8 cellular contexts compared by ENCODE assay signal in the genomic region with DNA sequence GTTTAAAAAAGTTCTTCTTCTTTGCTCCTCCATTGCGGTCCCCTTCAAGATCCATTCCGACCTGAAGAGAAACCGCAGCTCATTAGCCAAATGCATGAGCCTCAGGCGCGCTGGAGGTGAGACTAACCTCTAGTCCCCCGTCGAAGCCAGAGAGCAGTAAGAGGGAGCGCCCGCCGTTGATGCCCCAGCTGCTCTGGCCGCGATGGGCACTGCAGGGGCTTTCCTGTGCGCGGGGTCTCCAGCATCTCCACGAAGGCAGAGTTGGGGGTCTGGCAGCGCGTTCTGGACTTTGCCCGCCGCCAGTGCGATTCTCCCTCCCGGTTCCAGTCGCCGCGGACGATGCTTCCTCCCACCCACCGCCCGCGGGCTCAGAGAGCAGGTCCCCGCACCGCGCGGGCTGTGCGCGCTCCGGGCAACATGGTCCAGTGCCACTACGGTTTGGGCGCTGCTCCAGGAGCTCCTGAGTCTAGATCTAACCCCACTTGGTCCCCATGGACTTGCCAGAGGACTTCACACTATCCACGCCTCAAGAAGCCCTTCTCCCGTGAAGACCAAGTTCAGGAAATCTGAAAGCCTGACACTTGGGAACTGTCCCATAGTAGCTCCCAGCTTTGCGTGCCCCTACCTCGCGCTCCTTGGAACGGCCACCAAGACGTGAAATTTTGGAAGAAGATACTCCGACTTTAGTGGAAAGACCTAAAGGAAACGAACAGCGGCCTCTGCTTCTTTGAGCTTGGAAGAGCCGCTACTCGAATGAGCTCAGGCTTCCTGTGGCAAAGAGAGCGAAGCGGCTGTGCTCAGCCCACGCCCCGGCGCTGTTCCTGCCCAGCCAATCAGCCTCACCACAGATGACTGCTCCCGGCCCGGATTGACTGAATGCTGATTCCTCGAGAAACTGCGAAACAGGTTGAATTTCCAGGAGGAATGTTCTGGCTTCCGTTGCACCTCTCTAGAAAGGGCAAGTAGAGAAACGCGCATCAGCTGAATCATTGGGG. TPM values are rescaled to one million over a fixed set of nuclear protein-coding genes. Genes with fewer than 3 reads are reported as not detected.
A peak's percentile ranks its signal among the peaks of the same experiment; 100 is the strongest.
DNase-seq lines count a peak whose midpoint lies in the region; ATAC-seq and TF ChIP-seq lines count a peak whose summit lies in the region.

A gene (minus strand): TSS at position 755 of the 995 bp plus-strand sequence. CDS start 700 bp downstream, at position 55.

- H3K9me3 ChIP-seq in liver (ENCODE audit: control insufficient read depth in 4 of 4, low read length in 3 of 4), result no peaks in the 10 kb centered on the region

- H3K4me1 Mint-ChIP-seq in activated CD4-positive, alpha-beta T cell treated with anti-CD3 and anti-CD28 coated beads, Interleukin-2, amount 10 ng/mL, durations not matched to agents 7 days and 5 days, result peaks cover 29% of the 10 kb centered on the region

- POLR2A ChIA-PET in activated CD4-positive, alpha-beta T cell treated with anti-CD3 and anti-CD28 coated beads, Interleukin-2, amount 10 ng/mL, durations not matched to agents 7 days and 5 days (lab: Charles Lee), result interaction anchor here (0.6 to 0.7 kb wide), 2 partner anchors 26 to 306 kb away, joined by 4 to 5 read pairs; no protein-coding TSS in a partner anchor

- peak; percentile 68 for ATAC-seq in GM21526 (IDR thresholded peaks at IDR 0.05; ENCODE audit: low FRiP score, unreplicated experiment)

- no peaks in the 10 kb centered on the region for H3K9me3 Mint-ChIP-seq in activated CD4-positive, alpha-beta T cell treated with anti-CD3 and anti-CD28 coated beads, Interleukin-2, amount 10 ng/mL, durations not matched to agents 7 days and 5 days

- no peaks in the 10 kb centered on the region for H3K27me3 ChIP-seq in liver (ENCODE audit: control insufficient read depth in 4 of 4, insufficient read depth in 4 of 4, low read length in 3 of 4)

- H3K27ac ChIP-seq in liver (ENCODE audit: low read depth in 1 of 2, low read length in 2 of 2), result peak within 1 kb of the TSS; percentile 85 to 90

- H3K27me3 Mint-ChIP-seq in activated CD4-positive, alpha-beta T cell treated with anti-CD3 and anti-CD28 coated beads, Interleukin-2, amount 10 ng/mL, durations not matched to agents 7 days and 5 days, result peaks cover 22% of the 10 kb centered on the region

- H3K36me3 Mint-ChIP-seq in activated CD4-positive, alpha-beta T cell treated with anti-CD3 and anti-CD28 coated beads, Interleukin-2, amount 10 ng/mL, durations not matched to agents 7 days and 5 days (ENCODE audit: low read depth), result no peaks in the 10 kb centered on the region

- H3K4me1 ChIP-seq in liver (ENCODE audit: control insufficient read depth in 4 of 4, insufficient read depth in 4 of 4, low read length in 3 of 4), result peaks cover 0 to 25% (median under 1%) of the 10 kb centered on the region in 4 donors

- H3K27ac Mint-ChIP-seq in activated CD4-positive, alpha-beta T cell treated with anti-CD3 and anti-CD28 coated beads, Interleukin-2, amount 10 ng/mL, durations not matched to agents 7 days and 5 days, result peak within 1 kb of the TSS; percentile 71

- 2% methylated on average over 61 of the region's 61 CpGs for WGBS in liver

- no peak for TF ChIP-seq EP300 in Ishikawa (IDR thresholded peaks at IDR 0.05; ENCODE audit: borderline replicate concordance)

- no peaks in the 10 kb centered on the region for H3K36me3 ChIP-seq in liver (ENCODE audit: control insufficient read depth in 4 of 4, insufficient read depth in 3 of 4, low read depth in 1 of 4, low read length in 3 of 4)

- peak within 1 kb of the TSS; percentile 82 for H3K4me3 Mint-ChIP-seq in activated CD4-positive, alpha-beta T cell treated with anti-CD3 and anti-CD28 coated beads, Interleukin-2, amount 10 ng/mL, durations not matched to agents 7 days and 5 days

- H3K4me3 ChIP-seq in liver (ENCODE audit: low read depth in 1 of 3, low read length in 3 of 3), result peak within 1 kb of the TSS; percentile 65 to 87 (median 84)

- TF ChIP-seq CTCF in liver (IDR thresholded peaks at IDR 0.05; ENCODE audit: low read depth, low read length, missing input control), result no peak

- DNase-seq in ELF-1 (ENCODE audit: low read depth, low spot score) (peak; percentile 54), ecto neural progenitor cell (ENCODE audit: low spot score) (peak; percentile 75), NCI-H1694 (lab: John Stamatoyannopoulos, UW) (no peak)
- DNase-seq in activated CD4-positive, alpha-beta T cell treated with anti-CD3 and anti-CD28 coated beads, Interleukin-2, amount 10 ng/mL, durations not matched to agents 7 days and 5 days, result peak; percentile 49
- DNase-seq in stimulated activated CD4-positive, alpha-beta T cell treated with anti-CD3 and anti-CD28 coated beads, Interleukin-4, amount 100 ng/mL, for 4 hours, result peak; percentile 38 to 45

- peak within 1 kb of the TSS; percentile 77 to 82 for H3K9ac ChIP-seq in liver (ENCODE audit: low read depth in 1 of 2, low read length in 2 of 2)

- TF ChIP-seq RAD21 in Ishikawa (IDR thresholded peaks at IDR 0.05; ENCODE audit: low read depth) (no peak), liver (IDR thresholded peaks at IDR 0.05) (peak in 1 of 2 donors; percentile 39)

- CTCF ChIA-PET in activated CD4-positive, alpha-beta T cell treated with anti-CD3 and anti-CD28 coated beads, Interleukin-2, amount 10 ng/mL, durations not matched to agents 7 days and 5 days (lab: Charles Lee), result interaction anchor here (0.6 to 0.9 kb wide), 2 partner anchors 24 to 29 kb away, joined by 3 read pairs; no protein-coding TSS in a partner anchor

TF ChIP-seq in Ishikawa, 13 proteins besides CTCF, POLR2A, EP300 and RAD21 (continues in another document):
- TF ChIP-seq, protein P1, sequence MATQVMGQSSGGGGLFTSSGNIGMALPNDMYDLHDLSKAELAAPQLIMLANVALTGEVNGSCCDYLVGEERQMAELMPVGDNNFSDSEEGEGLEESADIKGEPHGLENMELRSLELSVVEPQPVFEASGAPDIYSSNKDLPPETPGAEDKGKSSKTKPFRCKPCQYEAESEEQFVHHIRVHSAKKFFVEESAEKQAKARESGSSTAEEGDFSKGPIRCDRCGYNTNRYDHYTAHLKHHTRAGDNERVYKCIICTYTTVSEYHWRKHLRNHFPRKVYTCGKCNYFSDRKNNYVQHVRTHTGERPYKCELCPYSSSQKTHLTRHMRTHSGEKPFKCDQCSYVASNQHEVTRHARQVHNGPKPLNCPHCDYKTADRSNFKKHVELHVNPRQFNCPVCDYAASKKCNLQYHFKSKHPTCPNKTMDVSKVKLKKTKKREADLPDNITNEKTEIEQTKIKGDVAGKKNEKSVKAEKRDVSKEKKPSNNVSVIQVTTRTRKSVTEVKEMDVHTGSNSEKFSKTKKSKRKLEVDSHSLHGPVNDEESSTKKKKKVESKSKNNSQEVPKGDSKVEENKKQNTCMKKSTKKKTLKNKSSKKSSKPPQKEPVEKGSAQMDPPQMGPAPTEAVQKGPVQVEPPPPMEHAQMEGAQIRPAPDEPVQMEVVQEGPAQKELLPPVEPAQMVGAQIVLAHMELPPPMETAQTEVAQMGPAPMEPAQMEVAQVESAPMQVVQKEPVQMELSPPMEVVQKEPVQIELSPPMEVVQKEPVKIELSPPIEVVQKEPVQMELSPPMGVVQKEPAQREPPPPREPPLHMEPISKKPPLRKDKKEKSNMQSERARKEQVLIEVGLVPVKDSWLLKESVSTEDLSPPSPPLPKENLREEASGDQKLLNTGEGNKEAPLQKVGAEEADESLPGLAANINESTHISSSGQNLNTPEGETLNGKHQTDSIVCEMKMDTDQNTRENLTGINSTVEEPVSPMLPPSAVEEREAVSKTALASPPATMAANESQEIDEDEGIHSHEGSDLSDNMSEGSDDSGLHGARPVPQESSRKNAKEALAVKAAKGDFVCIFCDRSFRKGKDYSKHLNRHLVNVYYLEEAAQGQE (IDR thresholded peaks at IDR 0.05; ENCODE audit: low read depth), result no peak
- no peak for TF ChIP-seq TCF12 (IDR thresholded peaks at IDR 0.05; ENCODE audit: low read depth)

TF ChIP-seq in liver, 16 proteins besides CTCF, POLR2A, EP300 and RAD21 (continues in another document):
- TF ChIP-seq, protein P1 (IDR thresholded peaks at IDR 0.05), result peak; percentile 92
- TF ChIP-seq JUND (IDR thresholded peaks at IDR 0.05) (peak in 1 of 2 donors; percentile 59), TAF1 (conservative IDR thresholded peaks at IDR 0.05) (peak; percentile 98), EGR1 (IDR thresholded peaks at IDR 0.05; ENCODE audit: low read depth in 2 of 2) (peak in 1 of 2 donors; percentile 20), YY1 (IDR thresholded peaks at IDR 0.05) (peak; percentile 38), NR2F2 (IDR thresholded peaks at IDR 0.05) (no peak), RXRA (IDR thresholded peaks at IDR 0.05) (peak; percentile 54 to 58), SP1 (IDR thresholded peaks at IDR 0.05) (peak; percentile 36), HNF4A (conservative IDR thresholded peaks at IDR 0.05) (peak; percentile 17 to 20), FOXA2 (IDR thresholded peaks at IDR 0.05) (no peak)

RNA-seq across cellular contexts. Expression of the gene that starts here (rescaled TPM):
- 1 to 10 TPM; 2.7 to 2.8 TPM for total RNA-seq in activated CD4-positive, alpha-beta T cell treated with anti-CD3 and anti-CD28 coated beads, Interleukin-2, amount 10 ng/mL, durations not matched to agents 7 days and 5 days
- 10 to 100 TPM; 20.6 to 53.2 TPM for total RNA-seq in liver
- 10 to 100 TPM; 11.9 to 21.4 TPM for polyA plus RNA-seq in liver

Comparison
In these comparisons a context has a peak if more than half of its experiments do, and no peak if none do; other contexts are left out.
1. RNA of the gene that starts here (total RNA-seq): 20.6 to 53.2 TPM in liver; 2.7 to 2.8 TPM in activated CD4-positive, alpha-beta T cell treated with anti-CD3 and anti-CD28 coated beads, Interleukin-2, amount 10 ng/mL, durations not matched to agents 7 days and 5 days; every median in the first group is over 4 times any median in the second.